In the genomic region with DNA sequence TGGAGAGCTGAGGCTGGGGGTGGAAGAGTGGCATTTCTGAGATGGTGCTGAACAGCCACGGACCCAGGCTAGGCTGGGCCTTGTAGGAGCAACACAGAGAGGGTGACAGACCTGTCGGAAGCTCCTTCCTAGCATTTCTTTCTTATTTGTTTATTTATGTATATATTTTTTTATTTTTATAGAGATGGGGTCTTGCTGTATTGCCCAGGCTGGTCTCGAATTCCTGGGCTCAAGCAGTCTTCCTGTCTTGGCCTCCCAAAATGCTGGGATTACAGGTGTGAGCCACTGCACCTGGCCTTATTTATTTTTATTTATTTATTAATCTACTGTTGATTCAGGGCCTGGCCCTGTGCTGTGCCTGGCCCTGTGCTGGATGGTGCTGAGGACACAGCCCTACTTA, we compare ENCODE assay signal across 15 cellular contexts. TPM values are rescaled to one million over a fixed set of nuclear protein-coding genes. Genes with fewer than 3 reads are reported as not detected.
A peak's percentile ranks its signal among the peaks of the same experiment; 100 is the strongest.
DNase-seq lines count a peak whose midpoint lies in the region; ATAC-seq and TF ChIP-seq lines count a peak whose summit lies in the region.
"Had no signal": no experiment of that assay in that cellular context is flagged by ENCODE, and none has a peak within 500 bp of the region (broad histone marks: within the 10 kb centered on the region; RNA-seq: fewer than 3 reads in every experiment).

No MANE protein-coding gene starts in this region.

- no peak overlapping the region for H3K4ac ChIP-seq in trophoblast cell (ENCODE audit: low read depth, low read length)

- CTCF ChIA-PET in activated CD4-positive, alpha-beta T cell treated with anti-CD3 and anti-CD28 coated beads, Interleukin-2, amount 10 ng/mL, durations not matched to agents 7 days and 5 days (lab: Charles Lee) = no interaction called here
- CTCF ChIA-PET in mammary epithelial cell (lab: Charles Lee; ENCODE audit: low non-redundant PET) = no interaction called here
- CTCF ChIA-PET in HEK293T (lab: Yijun Ruan, JAX) = interaction anchor here (1.2 kb wide), 1 partner anchor 29 kb away, joined by 5 read pairs; no protein-coding TSS in a partner anchor

- H3K27ac ChIP-seq in GM23248 = 0 out of 2 replicates have a peak overlapping the region, but pooled peaks have one; percentile 62
- H3K27ac ChIP-seq in mammary epithelial cell (ENCODE audit: insufficient read depth, low read depth, low read length) = no peak overlapping the region
- H3K27ac ChIP-seq in trophoblast cell (ENCODE audit: low read depth, low read length) = no peak overlapping the region
- H3K27ac ChIP-seq: testis had no signal

- H3K27me3 ChIP-seq in GM23248 (replicated peaks; ENCODE audit: insufficient read depth) = no peaks in the 10 kb centered on the region
- H3K27me3 ChIP-seq in mammary epithelial cell (ENCODE audit: insufficient read depth, low read length) = no peaks in the 10 kb centered on the region
- H3K27me3 ChIP-seq in trophoblast cell (ENCODE audit: insufficient read depth, low read length) = no peaks in the 10 kb centered on the region
- H3K27me3 ChIP-seq: testis had no signal

- H3K4me3 ChIP-seq in GM23248 (no peak overlapping the region), mammary epithelial cell (replicated peaks in 1 of 3; ENCODE audit: insufficient read depth in 1 of 3, low read depth in 2 of 3, low read length in 3 of 3) (no peak overlapping the region), trophoblast cell (ENCODE audit: low read depth, low read length) (no peak overlapping the region)
- H3K4me3 ChIP-seq: testis had no signal

- H4K12ac ChIP-seq in trophoblast cell (ENCODE audit: low read depth, low read length) = no peak overlapping the region

- H3K36me3 ChIP-seq in GM23248 (ENCODE audit: low read depth) = no peaks in the 10 kb centered on the region
- peaks cover 6% of the 10 kb centered on the region for H3K36me3 ChIP-seq in mammary epithelial cell (ENCODE audit: insufficient read depth, low read length)
- H3K36me3 ChIP-seq in trophoblast cell (ENCODE audit: control insufficient read depth in 1 of 2, insufficient read depth in 2 of 2, low read length in 2 of 2) = peaks cover 35 to 41% of the 10 kb centered on the region in 2 experiments

- no peak overlapping the region for H4K8ac ChIP-seq in trophoblast cell (ENCODE audit: low read depth, low read length)

- H2AK5ac ChIP-seq in trophoblast cell (ENCODE audit: low read length) = no peak overlapping the region

- H2BK12ac ChIP-seq in trophoblast cell (ENCODE audit: low read length) = no peak overlapping the region

- H3K23ac ChIP-seq in trophoblast cell (ENCODE audit: low read length) = no peak overlapping the region

- intact Hi-C loops in mammary epithelial cell (cut with micrococcal nuclease) = no loop called here

- no TSS peak for BruUV-seq in mammary epithelial cell (replicated peaks; lab: Mats Ljungman, UMichigan)

- no peak overlapping the region for H2AFZ ChIP-seq in GM23248
- no peak overlapping the region for H2AFZ ChIP-seq in mammary epithelial cell (ENCODE audit: low read depth, low read length)
- no peak overlapping the region for H2AFZ ChIP-seq in trophoblast cell (ENCODE audit: insufficient read depth, low read length, poor library complexity)

- peaks cover 88% of the 10 kb centered on the region for H3K79me2 ChIP-seq in GM23248 (ENCODE audit: insufficient read depth)
- peaks cover 76% of the 10 kb centered on the region for H3K79me2 ChIP-seq in mammary epithelial cell (ENCODE audit: insufficient read depth, low read length)
- H3K79me2 ChIP-seq in trophoblast cell (ENCODE audit: control insufficient read depth, insufficient read depth, low read length, poor library complexity) = peaks cover 1% of the 10 kb centered on the region

- H4K91ac ChIP-seq in trophoblast cell (ENCODE audit: low read depth, low read length) = no peak overlapping the region

- ATAC-seq in omental fat pad (ENCODE audit: low FRiP score) = no peak
- ATAC-seq: esophagus mucosa, left colon had no signal

- no peak for TF ChIP-seq CTCF in mammary epithelial cell (conservative IDR thresholded peaks at IDR 0.05 in 1 of 2, IDR thresholded peaks at IDR 0.05 in 1 of 2; ENCODE audit: extremely low read depth in 1 of 2, insufficient read depth in 1 of 2, low read depth in 1 of 2, low read length in 2 of 2)
- TF ChIP-seq CTCF in omental fat pad (IDR thresholded peaks at IDR 0.05) = no peak

- peaks cover 9% of the 10 kb centered on the region for H3K79me1 ChIP-seq in trophoblast cell (ENCODE audit: low read length)

- H2BK5ac ChIP-seq in trophoblast cell (ENCODE audit: low read depth, low read length, poor library complexity) = no peak overlapping the region

- no peaks in the 10 kb centered on the region for H3K9me2 ChIP-seq in GM23248 (ENCODE audit: insufficient read depth)

- H4K20me1 ChIP-seq in GM23248 (ENCODE audit: insufficient read depth) (no peaks in the 10 kb centered on the region), mammary epithelial cell (ENCODE audit: insufficient read depth, low read length) (no peaks in the 10 kb centered on the region)

- H3K27ac Mint-ChIP-seq in activated CD4-positive, alpha-beta T cell treated with anti-CD3 and anti-CD28 coated beads, Interleukin-2, amount 10 ng/mL, durations not matched to agents 7 days and 5 days = peak overlapping the region; percentile 72

- dilution Hi-C loops in mammary epithelial cell (cut with HindIII; ENCODE audit: low sequenced_read_pairs) = loop anchor here (5.0 kb wide), 1 partner anchor 33 kb away; a partner anchor contains a TSS

- peaks cover 57% of the 10 kb centered on the region for H3K4me1 Mint-ChIP-seq in activated CD4-positive, alpha-beta T cell treated with anti-CD3 and anti-CD28 coated beads, Interleukin-2, amount 10 ng/mL, durations not matched to agents 7 days and 5 days

- peaks cover 34% of the 10 kb centered on the region for H3K36me3 Mint-ChIP-seq in activated CD4-positive, alpha-beta T cell treated with anti-CD3 and anti-CD28 coated beads, Interleukin-2, amount 10 ng/mL, durations not matched to agents 7 days and 5 days (ENCODE audit: low read depth)

- peak overlapping the region; percentile 21 for H3K18ac ChIP-seq in trophoblast cell (ENCODE audit: low read length)

- H3K4me3 Mint-ChIP-seq in activated CD4-positive, alpha-beta T cell treated with anti-CD3 and anti-CD28 coated beads, Interleukin-2, amount 10 ng/mL, durations not matched to agents 7 days and 5 days = no peak overlapping the region

- DNase-seq in activated CD4-positive, alpha-beta T cell treated with anti-CD3 and anti-CD28 coated beads, Interleukin-2, amount 10 ng/mL, durations not matched to agents 7 days and 5 days = no peak
- DNase-seq in activated CD4-positive, alpha-beta T cell treated with anti-CD3 and anti-CD28 coated beads, Interleukin-2, amount 50 U/mL, for 48 hours = no peak
- DNase-seq in GM23248 = no peak
- DNase-seq in mammary epithelial cell = no peak
- DNase-seq in trophoblast cell = no peak
- DNase-seq in omental fat pad (ENCODE audit: low spot score) = no peak
- DNase-seq in NCI-H1092 (lab: John Stamatoyannopoulos, UW) = no peak
- DNase-seq in HEK293T (ENCODE audit: extremely low spot score) = no peak
- DNase-seq: GF-D8, Karpas-422, left colon, NCI-H146, NCI-H345, testis had no signal

- POLR2A ChIA-PET in activated CD4-positive, alpha-beta T cell treated with anti-CD3 and anti-CD28 coated beads, Interleukin-2, amount 10 ng/mL, durations not matched to agents 7 days and 5 days (lab: Charles Lee) = no interaction called here
- POLR2A ChIA-PET in HEK293T (lab: Yijun Ruan, JAX) = interaction anchor here (1.0 kb wide), 1 partner anchor 33 kb away, joined by 4 read pairs; a partner anchor contains a TSS

- H3F3A ChIP-seq in GM23248 (ENCODE audit: insufficient read depth) = peaks cover 18% of the 10 kb centered on the region

- H3K4me1 ChIP-seq in GM23248 (ENCODE audit: insufficient read depth) (peaks cover 45% of the 10 kb centered on the region), mammary epithelial cell (ENCODE audit: insufficient read depth, low read length) (peaks cover 73% of the 10 kb centered on the region), trophoblast cell (ENCODE audit: control insufficient read depth in 1 of 2, insufficient read depth in 2 of 2, low read length in 2 of 2) (peaks cover 12 to 17% of the 10 kb centered on the region in 2 experiments)

- no peak overlapping the region for H3K14ac ChIP-seq in trophoblast cell (ENCODE audit: low read length)

- H3K4me2 ChIP-seq in GM23248 (ENCODE audit: unreplicated experiment) = peak overlapping the region; percentile 20
- H3K4me2 ChIP-seq in mammary epithelial cell (ENCODE audit: insufficient read depth, low read depth, low read length) = peak overlapping the region; percentile 48
- no peak overlapping the region for H3K4me2 ChIP-seq in trophoblast cell (ENCODE audit: low read length)

- H2BK120ac ChIP-seq in trophoblast cell (ENCODE audit: insufficient read depth, low read length, poor library complexity) = no peak overlapping the region

- H3K9me3 ChIP-seq in GM23248 (ENCODE audit: low read depth) (no peaks in the 10 kb centered on the region), mammary epithelial cell (replicated peaks; ENCODE audit: insufficient read depth, low read length) (no peaks in the 10 kb centered on the region), trophoblast cell (ENCODE audit: insufficient read depth, low read depth, low read length) (peaks cover 2% of the 10 kb centered on the region)
- H3K9me3 ChIP-seq: testis had no signal

- WGBS in GM23248 (ENCODE audit: low coverage in 1 of 2, low lambda C conversion rate in 2 of 2, missing lambda C conversion rate in 2 of 2), 2 experiments = 65 to 69% methylated on average over 3 of the region's 3 CpGs
- 67% methylated on average over 3 of the region's 3 CpGs for WGBS in mammary epithelial cell (ENCODE audit: low coverage, missing lambda C conversion rate)
- WGBS in trophoblast cell (ENCODE audit: extremely low coverage, insufficient coverage, insufficient read length) = no CpG with 5 or more reads among the region's 3 CpGs

- in situ Hi-C loops in GM23248 (cut with MboI) = no loop called here
- in situ Hi-C loops in mammary epithelial cell (cut with MboI; ENCODE audit: low sequenced_read_pairs in 2 of 2) = no loop called here

- no peaks in the 10 kb centered on the region for H3K9me3 Mint-ChIP-seq in activated CD4-positive, alpha-beta T cell treated with anti-CD3 and anti-CD28 coated beads, Interleukin-2, amount 10 ng/mL, durations not matched to agents 7 days and 5 days

- H3K9ac ChIP-seq in GM23248 (0 out of 2 replicates have a peak overlapping the region, but pooled peaks have one; percentile 38), mammary epithelial cell (ENCODE audit: insufficient read depth, low read length) (no peak overlapping the region), trophoblast cell (ENCODE audit: low read length) (no peak overlapping the region)

- no peaks in the 10 kb centered on the region for H3K27me3 Mint-ChIP-seq in activated CD4-positive, alpha-beta T cell treated with anti-CD3 and anti-CD28 coated beads, Interleukin-2, amount 10 ng/mL, durations not matched to agents 7 days and 5 days

RNA-seq across cellular contexts. Expression of a gene that starts 6.5 kb away (rescaled TPM):
- 10 to 100 TPM; 69.3 to 81.0 TPM for total RNA-seq in activated CD4-positive, alpha-beta T cell treated with anti-CD3 and anti-CD28 coated beads, Interleukin-2, amount 10 ng/mL, durations not matched to agents 7 days and 5 days
- total RNA-seq in GM23248 (2014; rRNA removed; shearing (Covaris generic)) = 17.5 and 22.3 TPM in 2 replicates
- polyA plus RNA-seq in GM23248 (2016; fragmentation: Nextera tagmentation; extraction: Ambion mirVana) = 7.8 and 8.3 TPM in 2 replicates
- total RNA-seq in mammary epithelial cell = 10 to 100 TPM; 37.0 to 91.0 TPM
- 19.4 TPM for polyA plus RNA-seq in mammary epithelial cell
- 24.7 TPM for polyA minus RNA-seq in mammary epithelial cell
- 36.7 and 39.1 TPM in 2 replicates for polyA plus RNA-seq in trophoblast cell (2013)
- 10 to 100 TPM; 15.7 to 26.3 (median 21.0) TPM for total RNA-seq in omental fat pad

RNA-seq across cellular contexts. Expression of a gene that starts 20.6 kb away (rescaled TPM):
- total RNA-seq in activated CD4-positive, alpha-beta T cell treated with anti-CD3 and anti-CD28 coated beads, Interleukin-2, amount 10 ng/mL, durations not matched to agents 7 days and 5 days = 10 to 100 TPM; 56.5 to 57.9 TPM
- 29.6 and 31.9 TPM in 2 replicates for total RNA-seq in GM23248 (2014; rRNA removed; shearing (Covaris generic))
- polyA plus RNA-seq in GM23248 (2016; fragmentation: Nextera tagmentation; extraction: Ambion mirVana) (21.2 and 24.7 TPM in 2 replicates), mammary epithelial cell (86.1 TPM)
- total RNA-seq in mammary epithelial cell (100 to 1,000 TPM; 101 to 139 TPM), omental fat pad (10 to 100 TPM; 21.2 to 52.8 (median 34.8) TPM)
- 36.6 TPM for polyA minus RNA-seq in mammary epithelial cell
- 49.3 and 50.2 TPM in 2 replicates for polyA plus RNA-seq in trophoblast cell (2013)

RNA-seq across cellular contexts. Expression of a gene that starts 26.4 kb away (rescaled TPM):
- total RNA-seq in activated CD4-positive, alpha-beta T cell treated with anti-CD3 and anti-CD28 coated beads, Interleukin-2, amount 10 ng/mL, durations not matched to agents 7 days and 5 days = under 1 TPM; 0.54 to 0.62 TPM
- total RNA-seq in GM23248 (2014; rRNA removed; shearing (Covaris generic)) = 1.1 TPM in 1 of 2 replicates, not detected in the other
- polyA plus RNA-seq in GM23248 (2016; fragmentation: Nextera tagmentation; extraction: Ambion mirVana) = 0.84 and 1.1 TPM in 2 replicates
- total RNA-seq in mammary epithelial cell = 1 to 10 TPM; 1.0 to 1.7 TPM
- 2.2 TPM for polyA plus RNA-seq in mammary epithelial cell
- 1.7 TPM for polyA minus RNA-seq in mammary epithelial cell
- polyA plus RNA-seq in trophoblast cell (2013) = 1.4 TPM in 2 replicates
- under 1 TPM in 3 of 4 donors, not detected in 1; 0.31 to 0.93 (median 0.72) TPM for total RNA-seq in omental fat pad

RNA-seq across cellular contexts. Expression of a gene that starts 26.9 kb away (rescaled TPM):
- total RNA-seq in activated CD4-positive, alpha-beta T cell treated with anti-CD3 and anti-CD28 coated beads, Interleukin-2, amount 10 ng/mL, durations not matched to agents 7 days and 5 days = 10 to 100 TPM; 43.5 to 46.6 TPM
- total RNA-seq in GM23248 (2014; rRNA removed; shearing (Covaris generic)) = 22.5 and 26.0 TPM in 2 replicates
- 19.4 and 22.1 TPM in 2 replicates for polyA plus RNA-seq in GM23248 (2016; fragmentation: Nextera tagmentation; extraction: Ambion mirVana)
- total RNA-seq in mammary epithelial cell = 10 to 100 TPM; 32.7 to 57.9 TPM
- 80.7 TPM for polyA plus RNA-seq in mammary epithelial cell
- 77.2 TPM for polyA minus RNA-seq in mammary epithelial cell
- polyA plus RNA-seq in trophoblast cell (2013) = 57.4 and 59.4 TPM in 2 replicates
- total RNA-seq in omental fat pad = 10 to 100 TPM in 2 of 4 donors, 1 to 10 TPM in 2; 2.7 to 14.1 (median 8.6) TPM

RNA-seq across cellular contexts. Expression of a gene that starts 33.1 kb away (rescaled TPM):
- 10 to 100 TPM; 42.7 to 53.4 TPM for total RNA-seq in activated CD4-positive, alpha-beta T cell treated with anti-CD3 and anti-CD28 coated beads, Interleukin-2, amount 10 ng/mL, durations not matched to agents 7 days and 5 days
- 23.1 and 33.4 TPM in 2 replicates for total RNA-seq in GM23248 (2014; rRNA removed; shearing (Covaris generic))
- 13.0 and 13.1 TPM in 2 replicates for polyA plus RNA-seq in GM23248 (2016; fragmentation: Nextera tagmentation; extraction: Ambion mirVana)
- total RNA-seq in mammary epithelial cell = 10 to 100 TPM; 29.3 to 61.9 TPM
- polyA plus RNA-seq in mammary epithelial cell = 42.9 TPM
- 52.4 TPM for polyA minus RNA-seq in mammary epithelial cell
- polyA plus RNA-seq in trophoblast cell (2013) = 77.6 and 78.9 TPM in 2 replicates
- total RNA-seq in omental fat pad = 10 to 100 TPM; 16.9 to 32.3 (median 20.0) TPM
